In genomic region chr5:78503958-78504357, GRCh38 we compare ENCODE assay signal across 15 cellular contexts.
DNase-seq lines count a peak whose midpoint lies in the region; ATAC-seq and TF ChIP-seq lines count a peak whose summit lies in the region.
"Had no signal": no experiment of that assay in that cellular context is flagged by ENCODE, and none has a peak within 500 bp of the region (broad histone marks: within the 10 kb centered on the region; RNA-seq: fewer than 3 reads in every experiment).

No MANE protein-coding gene starts in this region.

- TF ChIP-seq CTCF in HFFc6 (IDR thresholded peaks at IDR 0.05) (no peak), smooth muscle cell (IDR thresholded peaks at IDR 0.05; ENCODE audit: borderline replicate concordance, insufficient read depth, poor library complexity, severe bottlenecking) (no peak)

- peaks cover 20% of the 10 kb centered on the region for H3K4me1 ChIP-seq in smooth muscle cell (ENCODE audit: low read depth)

- H3K9me3 Mint-ChIP-seq in HFFc6: no peaks in the 10 kb centered on the region

- H3K36me3 Mint-ChIP-seq in HFFc6 (ENCODE audit: low read depth): no peaks in the 10 kb centered on the region; the same call in 1 of the 2 replicates
- H3K36me3 Mint-ChIP-seq: naive thymus-derived CD4-positive, alpha-beta T cell had no signal

- no peaks in the 10 kb centered on the region for H3K36me3 ChIP-seq in smooth muscle cell (ENCODE audit: low read depth)

- no peak overlapping the region for H3K4me3 ChIP-seq in smooth muscle cell
- H3K4me3 ChIP-seq: K562 had no signal

- no peak overlapping the region for H3K4me3 Mint-ChIP-seq in HFFc6
- H3K4me3 Mint-ChIP-seq: naive thymus-derived CD4-positive, alpha-beta T cell had no signal

- peaks cover under 1% of the 10 kb centered on the region for H3K27me3 Mint-ChIP-seq in HFFc6 (ENCODE audit: insufficient read depth)

- DNase-seq in HFFc6 (no peak), caudate nucleus (lab: John Stamatoyannopoulos, UW) (no peak), islet precursor cell (peak; percentile 46), smooth muscle cell (lab: John Stamatoyannopoulos, UW; ENCODE audit: unreplicated experiment) (no peak), DMS 273 (lab: John Stamatoyannopoulos, UW; ENCODE audit: unreplicated experiment) (no peak)
- DNase-seq in NK-92 treated with Interleukin-12 subunit alpha and Interleukin-12 subunit beta, amount 100 ng/mL, for 24 hours (lab: John Stamatoyannopoulos, UW): no peak
- DNase-seq: activated CD4-positive, alpha-beta T cell treated with anti-CD3 and anti-CD28 coated beads, Interleukin-2, amount 50 U/mL, for 1 hour; effector CD4-positive, alpha-beta T cell; kidney glomerular epithelial cell; naive thymus-derived CD4-positive, alpha-beta T cell; NCI-H1417 treated with DMSO at 0.1 percent for 48 hours; stimulated activated naive CD4-positive, alpha-beta T cell treated with Interleukin-2 at 50 U/mL for 16 hours had no signal

- peak overlapping the region; percentile 52 for H3K4me2 ChIP-seq in smooth muscle cell

- H3F3A ChIP-seq in smooth muscle cell (ENCODE audit: low read depth): peaks cover 39% of the 10 kb centered on the region

- H3K4me1 Mint-ChIP-seq in HFFc6 (ENCODE audit: low read depth): peaks cover 82% of the 10 kb centered on the region

- 91% methylated on average over 2 of the region's 2 CpGs for WGBS in smooth muscle cell (ENCODE audit: low lambda C conversion rate)

- ATAC-seq in GM21526 (IDR thresholded peaks at IDR 0.05; ENCODE audit: low FRiP score, unreplicated experiment) (no peak), GM18511 (IDR thresholded peaks at IDR 0.05; ENCODE audit: unreplicated experiment) (no peak)
- ATAC-seq: K562; naive thymus-derived CD4-positive, alpha-beta T cell had no signal

- no peaks in the 10 kb centered on the region for H3K27me3 ChIP-seq in smooth muscle cell (ENCODE audit: low read depth)

- H4K20me1 ChIP-seq in smooth muscle cell (ENCODE audit: low read depth): peaks cover 2% of the 10 kb centered on the region

- H2AFZ ChIP-seq in smooth muscle cell (ENCODE audit: low read depth): no peak overlapping the region

- peak overlapping the region; percentile 67 for H3K9ac ChIP-seq in smooth muscle cell (ENCODE audit: low read depth)

- H3K27ac Mint-ChIP-seq in HFFc6: peak overlapping the region; percentile 91
- H3K27ac Mint-ChIP-seq: naive thymus-derived CD4-positive, alpha-beta T cell had no signal

- no peaks in the 10 kb centered on the region for H3K9me3 ChIP-seq in smooth muscle cell (replicated peaks; ENCODE audit: low read depth)

- peaks cover 37% of the 10 kb centered on the region for H3K79me2 ChIP-seq in smooth muscle cell (ENCODE audit: low read depth)

- peak overlapping the region; percentile 78 for H3K27ac ChIP-seq in caudate nucleus (ENCODE audit: low read depth, low read length)
- peak overlapping the region; percentile 94 for H3K27ac ChIP-seq in smooth muscle cell (ENCODE audit: low read depth)
